ENCODE assay signal across 14 cellular contexts in genomic region chr14:61416587-61416986, GRCh38.
DNase-seq lines count a peak whose midpoint lies in the region; ATAC-seq, FAIRE-seq and TF ChIP-seq lines count a peak whose summit lies in the region.
"Had no signal": no experiment of that assay in that cellular context is flagged by ENCODE, and none has a peak within 500 bp of the region (broad histone marks: within the 10 kb centered on the region; RNA-seq: fewer than 3 reads in every experiment).

No MANE protein-coding gene starts in this region.

- no peaks in the 10 kb centered on the region for H3F3A ChIP-seq in smooth muscle cell (ENCODE audit: low read depth)

- POLR2A ChIA-PET in activated naive CD8-positive, alpha-beta T cell treated with anti-CD3 and anti-CD28 coated beads, Interleukin-2, amount 10 ng/mL, durations not matched to agents 7 days and 5 days (lab: Charles Lee) = interaction anchor here (1.0 to 2.1 kb wide), 5 partner anchors 11 to 30 kb away, joined by 3 to 6 read pairs (median 4); no protein-coding TSS in a partner anchor

- no peaks in the 10 kb centered on the region for H3K79me2 ChIP-seq in smooth muscle cell (ENCODE audit: low read depth)

- no peaks in the 10 kb centered on the region for H3K9me3 Mint-ChIP-seq in activated naive CD8-positive, alpha-beta T cell treated with anti-CD3 and anti-CD28 coated beads, Interleukin-2, amount 10 ng/mL, durations not matched to agents 7 days and 5 days
- H3K9me3 Mint-ChIP-seq: type B pancreatic cell had no signal

- intact Hi-C loops in heart left ventricle (cut with DNase I) (loop anchor here in 4 of 10 donors (5.0 to 10.0 kb wide), 6 partner anchors 41 to 92 kb away; partner anchors contain the start of gene PRKCH (in 1 of the 4)), left ventricle myocardium superior (cut with micrococcal nuclease) (no loop called here), upper lobe of right lung (cut with DNase I) (no loop called here)

- H3K4me2 ChIP-seq in smooth muscle cell = no peak overlapping the region
- H3K4me2 ChIP-seq: PC-9 had no signal

- peaks cover 33% of the 10 kb centered on the region for H3K36me3 Mint-ChIP-seq in activated naive CD8-positive, alpha-beta T cell treated with anti-CD3 and anti-CD28 coated beads, Interleukin-2, amount 10 ng/mL, durations not matched to agents 7 days and 5 days
- H3K36me3 Mint-ChIP-seq: type B pancreatic cell had no signal

- TF ChIP-seq POLR2A in heart left ventricle (IDR thresholded peaks at IDR 0.05) = no peak

- peak overlapping the region; percentile 61 for H3K4me3 Mint-ChIP-seq in activated naive CD8-positive, alpha-beta T cell treated with anti-CD3 and anti-CD28 coated beads, Interleukin-2, amount 10 ng/mL, durations not matched to agents 7 days and 5 days
- H3K4me3 Mint-ChIP-seq: B cell, type B pancreatic cell had no signal

- WGBS in heart left ventricle, 4 donors = 55 to 67% (median 59%) methylated on average over 2 of the region's 2 CpGs
- 97% methylated on average over 2 of the region's 2 CpGs for WGBS in smooth muscle cell (ENCODE audit: low lambda C conversion rate)

- no peaks in the 10 kb centered on the region for H3K27me3 Mint-ChIP-seq in activated naive CD8-positive, alpha-beta T cell treated with anti-CD3 and anti-CD28 coated beads, Interleukin-2, amount 10 ng/mL, durations not matched to agents 7 days and 5 days
- H3K27me3 Mint-ChIP-seq: B cell, type B pancreatic cell had no signal

- peaks cover 66% of the 10 kb centered on the region for H3K4me1 Mint-ChIP-seq in activated naive CD8-positive, alpha-beta T cell treated with anti-CD3 and anti-CD28 coated beads, Interleukin-2, amount 10 ng/mL, durations not matched to agents 7 days and 5 days

- ATAC-seq in heart left ventricle = no peak
- no peak for ATAC-seq in left ventricle myocardium superior
- peak; percentile 15 for ATAC-seq in activated naive CD8-positive, alpha-beta T cell treated with anti-CD3 and anti-CD28 coated beads, Interleukin-2, amount 10 ng/mL, durations not matched to agents 7 days and 5 days (ENCODE audit: low read depth)
- ATAC-seq in upper lobe of right lung = peak; percentile 33

- TF ChIP-seq CTCF in heart left ventricle (IDR thresholded peaks at IDR 0.05) (no peak), upper lobe of right lung (IDR thresholded peaks at IDR 0.05) (no peak), smooth muscle cell (IDR thresholded peaks at IDR 0.05; ENCODE audit: borderline replicate concordance, insufficient read depth, poor library complexity, severe bottlenecking) (no peak)

- H3K4me1 ChIP-seq in heart left ventricle (peaks cover 0 to 69% (median 52%) of the 10 kb centered on the region in 12 donors), upper lobe of right lung (peaks cover 66% of the 10 kb centered on the region), smooth muscle cell (ENCODE audit: low read depth) (no peaks in the 10 kb centered on the region)

- no peak overlapping the region for H3K4me3 ChIP-seq in heart left ventricle
- H3K4me3 ChIP-seq in upper lobe of right lung = no peak overlapping the region
- no peak overlapping the region for H3K4me3 ChIP-seq in smooth muscle cell
- H3K4me3 ChIP-seq: PC-9 had no signal

- H3K27me3 ChIP-seq in heart left ventricle (no peaks in the 10 kb centered on the region), upper lobe of right lung (no peaks in the 10 kb centered on the region), smooth muscle cell (ENCODE audit: low read depth) (no peaks in the 10 kb centered on the region)

- peak overlapping the region; percentile 80 for H3K27ac Mint-ChIP-seq in activated naive CD8-positive, alpha-beta T cell treated with anti-CD3 and anti-CD28 coated beads, Interleukin-2, amount 10 ng/mL, durations not matched to agents 7 days and 5 days
- H3K27ac Mint-ChIP-seq: B cell, type B pancreatic cell had no signal

- no peaks in the 10 kb centered on the region for H4K20me1 ChIP-seq in smooth muscle cell (ENCODE audit: low read depth)

- H3K9ac ChIP-seq in smooth muscle cell (ENCODE audit: low read depth) = no peak overlapping the region

- H3K9me3 ChIP-seq in heart left ventricle = no peaks in the 10 kb centered on the region
- no peaks in the 10 kb centered on the region for H3K9me3 ChIP-seq in upper lobe of right lung
- no peaks in the 10 kb centered on the region for H3K9me3 ChIP-seq in smooth muscle cell (replicated peaks; ENCODE audit: low read depth)

- DNase-seq in heart left ventricle = no peak
- no peak for DNase-seq in left ventricle myocardium superior
- no peak for DNase-seq in HTR-8/SVneo (ENCODE audit: insufficient read length, low spot score)
- no peak for DNase-seq in activated naive CD8-positive, alpha-beta T cell treated with anti-CD3 and anti-CD28 coated beads, Interleukin-2, amount 10 ng/mL, durations not matched to agents 7 days and 5 days
- no peak for DNase-seq in upper lobe of right lung
- no peak for DNase-seq in central memory CD4-positive, alpha-beta T cell
- DNase-seq in inferior parietal cortex (ENCODE audit: extremely low spot score) = no peak
- DNase-seq in smooth muscle cell (lab: John Stamatoyannopoulos, UW; ENCODE audit: unreplicated experiment) = no peak
- DNase-seq: cerebellar nuclear complex, DMS79 treated with DMSO at 0.1 percent for 48 hours, NCI-H1105, PC-9 had no signal

- H3K27ac ChIP-seq in heart left ventricle = peak overlapping the region in 8 of 12 donors; percentile 32 to 68 (median 57)
- no peak overlapping the region for H3K27ac ChIP-seq in upper lobe of right lung
- no peak overlapping the region for H3K27ac ChIP-seq in smooth muscle cell (ENCODE audit: low read depth)
- H3K27ac ChIP-seq: PC-9 had no signal

- no peaks in the 10 kb centered on the region for H3K36me3 ChIP-seq in heart left ventricle
- no peaks in the 10 kb centered on the region for H3K36me3 ChIP-seq in upper lobe of right lung
- no peaks in the 10 kb centered on the region for H3K36me3 ChIP-seq in smooth muscle cell (ENCODE audit: low read depth)

- FAIRE-seq in HTR-8/SVneo (lab: Jason Lieb, UNC) = peak; percentile 89

- no peak overlapping the region for H2AFZ ChIP-seq in smooth muscle cell (ENCODE audit: low read depth)
- H2AFZ ChIP-seq: PC-9 had no signal

Comparison
In these comparisons a context has a peak if more than half of its experiments do, and no peak if none do; other contexts are left out.
1. ATAC-seq: peak in activated naive CD8-positive, alpha-beta T cell treated with anti-CD3 and anti-CD28 coated beads, Interleukin-2, amount 10 ng/mL, durations not matched to agents 7 days and 5 days (single experiment) and upper lobe of right lung (single experiment); none in heart left ventricle (0 of 4) and left ventricle myocardium superior (single experiment).
2. H3K27ac ChIP-seq: peak in heart left ventricle (8 of 12); none in upper lobe of right lung (single experiment) and smooth muscle cell (single experiment).